26 cellular contexts compared by ENCODE assay signal in the genomic region with DNA sequence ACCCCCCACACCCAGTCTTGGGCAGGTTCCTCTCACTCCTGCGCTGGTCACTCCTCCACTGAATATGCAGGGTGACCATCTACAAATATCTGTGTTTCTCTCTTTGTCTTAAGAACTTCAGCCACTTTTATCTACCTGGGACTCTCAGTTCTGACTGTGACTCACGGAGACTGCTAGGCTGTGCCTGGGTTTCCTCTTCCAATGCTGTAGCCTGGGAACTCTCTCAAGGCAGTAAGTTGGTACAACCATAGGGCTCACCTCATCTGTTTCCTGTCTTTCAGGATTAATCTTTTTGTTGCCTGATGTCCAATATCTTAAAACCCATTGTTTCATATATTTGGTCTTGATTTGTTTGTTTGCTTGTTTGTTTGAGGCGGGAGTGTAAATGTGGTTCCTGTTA.
"Had no signal": no experiment of that assay in that cellular context is flagged by ENCODE, and none has a peak within 500 bp of the region (broad histone marks: within the 10 kb centered on the region; RNA-seq: fewer than 3 reads in every experiment).

No MANE protein-coding gene starts in this region.

- H3K27me3 ChIP-seq: colonic mucosa, gastrocnemius medialis, heart right ventricle, right atrium auricular region, stomach, thyroid gland had no signal

- H3K4me1 ChIP-seq: colonic mucosa, gastrocnemius medialis, heart right ventricle, lower lobe of right lung, prostate gland, right atrium auricular region, stomach, thyroid gland had no signal

- H3K4me3 ChIP-seq: colonic mucosa, gastrocnemius medialis, heart right ventricle, lower lobe of right lung, prostate gland, right atrium auricular region, smooth muscle cell, stomach, thyroid gland had no signal

- H3K4me2 ChIP-seq: smooth muscle cell had no signal

- H3K9me3 Mint-ChIP-seq: immature natural killer cell, nephron progenitor cell had no signal

- H3K4me3 Mint-ChIP-seq: dendritic cell treated with granulocyte-macrophage colony-stimulating factor and Interleukin-4, amounts not matched to agents 40 ng/mL and 50 ng/mL, for 4 days; immature natural killer cell; naive thymus-derived CD8-positive, alpha-beta T cell; nephron progenitor cell had no signal

- H3K27ac ChIP-seq: colonic mucosa, gastrocnemius medialis, heart right ventricle, lower lobe of right lung, prostate gland, right atrium auricular region, stomach, thyroid gland had no signal

- ATAC-seq: gastrocnemius medialis; heart right ventricle; left ventricle myocardium superior; lower lobe of right lung; naive thymus-derived CD8-positive, alpha-beta T cell; sciatic nerve had no signal

- H3K27ac Mint-ChIP-seq: dendritic cell treated with granulocyte-macrophage colony-stimulating factor and Interleukin-4, amounts not matched to agents 40 ng/mL and 50 ng/mL, for 4 days; immature natural killer cell; naive thymus-derived CD8-positive, alpha-beta T cell; nephron progenitor cell had no signal

- DNase-seq: colonic mucosa; effector memory CD4-positive, alpha-beta T cell; foreskin fibroblast; gastrocnemius medialis; heart right ventricle; hippocampal formation; immature natural killer cell; islet precursor cell; left ventricle myocardium superior; lower lobe of right lung; naive thymus-derived CD8-positive, alpha-beta T cell; nephron progenitor cell; nucleus accumbens; stimulated activated CD4-positive, alpha-beta T cell treated with anti-CD3 and anti-CD28 coated beads, Interleukin-12 subunit alpha, Interleukin-12 subunit beta, amount 100 ng/mL, for 4 hours; stimulated activated CD4-positive, alpha-beta T cell treated with anti-CD3 and anti-CD28 coated beads, Interleukin-1b, Interleukin-23, amount 100 ng/mL, for 48 hours; stimulated activated CD4-positive, alpha-beta T cell treated with anti-CD3 and anti-CD28 coated beads, Interleukin-4, amount 100 ng/mL, for 1 hour; stimulated activated CD8-positive, alpha-beta memory T cell treated with anti-CD3 and anti-CD28 coated beads, Interleukin-4, amount 100 ng/mL, for 48 hours; stimulated activated naive CD4-positive, alpha-beta T cell treated with Interleukin-2 at 50 U/mL for 16 hours; stomach; thyroid gland; trophoblast cell had no signal

- H3K4me1 Mint-ChIP-seq: immature natural killer cell; naive thymus-derived CD8-positive, alpha-beta T cell; nephron progenitor cell had no signal

- H3K36me3 ChIP-seq: colonic mucosa, gastrocnemius medialis, heart right ventricle, lower lobe of right lung, prostate gland, right atrium auricular region, stomach, thyroid gland had no signal

- H3K9me3 ChIP-seq: colonic mucosa, gastrocnemius medialis, lower lobe of right lung, prostate gland, right atrium auricular region, thyroid gland had no signal

- H3K36me3 Mint-ChIP-seq: immature natural killer cell; naive thymus-derived CD8-positive, alpha-beta T cell had no signal
